9 cellular contexts compared by ENCODE assay signal in genomic region chr9:121059998-121060636, GRCh38. TPM values are rescaled to one million over a fixed set of nuclear protein-coding genes. Genes with fewer than 3 reads are reported as not detected.
DNase-seq lines count a peak whose midpoint lies in the region; ATAC-seq, FAIRE-seq and TF ChIP-seq lines count a peak whose summit lies in the region.
"Had no signal": no experiment of that assay in that cellular context is flagged by ENCODE, and none has a peak within 500 bp of the region (broad histone marks: within the 10 kb centered on the region; RNA-seq: fewer than 3 reads in every experiment).

No MANE protein-coding gene starts in this region.

- no peak for ATAC-seq in GM21526 (IDR thresholded peaks at IDR 0.05; ENCODE audit: low FRiP score, unreplicated experiment)

- no peak for TF ChIP-seq POLR2A in endothelial cell of umbilical vein (IDR thresholded peaks at IDR 0.05; ENCODE audit: low read depth, low read length)

- no peak overlapping the region for H3K9ac ChIP-seq in Loucy (ENCODE audit: low read depth, low read length, poor library complexity, severe bottlenecking)
- H3K9ac ChIP-seq in endothelial cell of umbilical vein (replicated peaks; ENCODE audit: extremely low read depth, insufficient read depth, low read length): no peak overlapping the region

- dilution Hi-C loops in endothelial cell of umbilical vein (cut with MboI; ENCODE audit: extremely low pct_ligation_motif_present, low sequenced_read_pairs): no loop called here

- no peaks in the 10 kb centered on the region for H3K9me3 ChIP-seq in Loucy (ENCODE audit: insufficient read depth, low read depth, low read length)
- H3K9me3 ChIP-seq in endothelial cell of umbilical vein (replicated peaks; ENCODE audit: control insufficient read depth, insufficient read depth, low read length): no peaks in the 10 kb centered on the region

- H3K4me3 ChIP-seq in Loucy (ENCODE audit: low read length, poor library complexity, severe bottlenecking) (no peak overlapping the region), endothelial cell of umbilical vein (replicated peaks in 1 of 3; ENCODE audit: insufficient read depth in 1 of 3, low read depth in 1 of 3, low read length in 3 of 3) (no peak overlapping the region)

- peak; percentile 35 for DNase-seq in activated naive CD4-positive, alpha-beta T cell treated with anti-CD3 and anti-CD28 coated beads, Interleukin-2, amount 10 ng/mL, durations not matched to agents 7 days and 5 days
- DNase-seq in activated naive CD4-positive, alpha-beta T cell treated with Interleukin-2 at 50 U/mL for 16 hours: no peak
- DNase-seq in SHP77 treated with DMSO at 0.1 percent for 48 hours (lab: John Stamatoyannopoulos, UW) (peak; percentile 13), endothelial cell of umbilical vein (ENCODE audit: low read depth, low spot score) (peak; percentile 80), myocyte (ENCODE audit: low read depth) (peak; percentile 69)
- DNase-seq in effector CD8-positive, alpha-beta T cell (lab: John Stamatoyannopoulos, UW): no peak

- H3K4me3 Mint-ChIP-seq in activated naive CD4-positive, alpha-beta T cell treated with anti-CD3 and anti-CD28 coated beads, Interleukin-2, amount 10 ng/mL, durations not matched to agents 7 days and 5 days: no peak overlapping the region
- H3K4me3 Mint-ChIP-seq: dendritic cell treated with granulocyte-macrophage colony-stimulating factor and Interleukin-4, amounts not matched to agents 40 ng/mL and 50 ng/mL, for 4 days had no signal

- TF ChIP-seq CTCF in Loucy (conservative IDR thresholded peaks at IDR 0.05; ENCODE audit: low read length) (peak; percentile 88), endothelial cell of umbilical vein (IDR thresholded peaks at IDR 0.05; ENCODE audit: extremely low read depth in 1 of 2, insufficient read depth in 1 of 2, low read depth in 1 of 2, low read length in 2 of 2) (peak; percentile 60 to 63)

- peak; percentile 77 for FAIRE-seq in endothelial cell of umbilical vein (lab: Jason Lieb, UNC)

- CTCF ChIA-PET in activated naive CD4-positive, alpha-beta T cell treated with anti-CD3 and anti-CD28 coated beads, Interleukin-2, amount 10 ng/mL, durations not matched to agents 7 days and 5 days (lab: Charles Lee): interaction anchor here (0.7 to 5.7 kb wide), 33 partner anchors 8 to 440 kb away, joined by 3 to 45 read pairs (median 4); partner anchors contain the start of genes C5, CNTRL and MEGF9
- CTCF ChIA-PET in endothelial cell of umbilical vein (lab: Charles Lee): interaction anchor here (0.6 to 9.1 kb wide), 54 partner anchors 9 to 449 kb away, joined by 3 to 305 read pairs (median 4); partner anchors contain the start of genes C5, CNTRL, FBXW2 and PHF19

- no peak overlapping the region for H2AFZ ChIP-seq in Loucy (ENCODE audit: low read length)
- peak overlapping the region; percentile 33 for H2AFZ ChIP-seq in endothelial cell of umbilical vein (ENCODE audit: low read depth, low read length)

- H3F3A ChIP-seq in Loucy (ENCODE audit: low read depth): 0 out of 2 replicates have a peak, but pooled peaks cover 3% of the 10 kb centered on the region

- H3K9me2 ChIP-seq in Loucy (replicated peaks; ENCODE audit: low read depth, low read length): no peaks in the 10 kb centered on the region

- H3K27ac Mint-ChIP-seq in activated naive CD4-positive, alpha-beta T cell treated with anti-CD3 and anti-CD28 coated beads, Interleukin-2, amount 10 ng/mL, durations not matched to agents 7 days and 5 days: no peak overlapping the region
- H3K27ac Mint-ChIP-seq: dendritic cell treated with granulocyte-macrophage colony-stimulating factor and Interleukin-4, amounts not matched to agents 40 ng/mL and 50 ng/mL, for 4 days had no signal

- intact Hi-C loops in endothelial cell of umbilical vein (cut with micrococcal nuclease): loop anchor here (1.0 to 5.0 kb wide), 4 partner anchors 75 to 438 kb away; no protein-coding TSS in a partner anchor

- no peaks in the 10 kb centered on the region for H3K9me1 ChIP-seq in endothelial cell of umbilical vein (replicated peaks; ENCODE audit: control insufficient read depth, extremely low read depth, insufficient read depth, low read length)

- H3K27me3 ChIP-seq in Loucy (ENCODE audit: insufficient read depth, low read length, poor library complexity, severe bottlenecking) (no peaks in the 10 kb centered on the region), endothelial cell of umbilical vein (ENCODE audit: control insufficient read depth in 2 of 2, insufficient read depth in 2 of 2, low read length in 2 of 2) (no peaks in the 10 kb centered on the region)

- H3K4me1 ChIP-seq in Loucy (ENCODE audit: insufficient read depth, low read length, poor library complexity, severe bottlenecking) (peaks cover 27% of the 10 kb centered on the region), endothelial cell of umbilical vein (ENCODE audit: control insufficient read depth, extremely low read depth, insufficient read depth, low read length) (peaks cover 27% of the 10 kb centered on the region)

- BruUV-seq in endothelial cell of umbilical vein (replicated peaks; lab: Mats Ljungman, UMichigan): no TSS peak

- POLR2A ChIA-PET in endothelial cell of umbilical vein (lab: Charles Lee): interaction anchor here (1.0 kb wide), 1 partner anchor 165 kb away, joined by 3 read pairs; no protein-coding TSS in a partner anchor

- H4K20me1 ChIP-seq in Loucy (ENCODE audit: insufficient read depth, low read length, poor library complexity, severe bottlenecking) (no peaks in the 10 kb centered on the region), endothelial cell of umbilical vein (replicated peaks; ENCODE audit: control insufficient read depth, extremely low read depth, insufficient read depth, low read length) (no peaks in the 10 kb centered on the region)

- no peaks in the 10 kb centered on the region for H3K36me3 ChIP-seq in Loucy (ENCODE audit: insufficient read depth, low read length)
- H3K36me3 ChIP-seq in endothelial cell of umbilical vein (ENCODE audit: control insufficient read depth in 2 of 2, extremely low read depth in 1 of 2, insufficient read depth in 2 of 2, low read length in 2 of 2): no peaks in the 10 kb centered on the region

- H3K27ac ChIP-seq in endothelial cell of umbilical vein (ENCODE audit: insufficient read depth, low read depth, low read length): no peak overlapping the region

- H3K4me1 Mint-ChIP-seq in activated naive CD4-positive, alpha-beta T cell treated with anti-CD3 and anti-CD28 coated beads, Interleukin-2, amount 10 ng/mL, durations not matched to agents 7 days and 5 days: peaks cover 13% of the 10 kb centered on the region

- no peaks in the 10 kb centered on the region for H3K9me3 Mint-ChIP-seq in activated naive CD4-positive, alpha-beta T cell treated with anti-CD3 and anti-CD28 coated beads, Interleukin-2, amount 10 ng/mL, durations not matched to agents 7 days and 5 days
- H3K9me3 Mint-ChIP-seq: dendritic cell treated with granulocyte-macrophage colony-stimulating factor and Interleukin-4, amounts not matched to agents 40 ng/mL and 50 ng/mL, for 4 days had no signal

- H3K4me2 ChIP-seq in Loucy (ENCODE audit: low read depth, low read length, poor library complexity, severe bottlenecking) (no peak overlapping the region), endothelial cell of umbilical vein (ENCODE audit: insufficient read depth, low read length) (no peak overlapping the region)

- H3K79me2 ChIP-seq in Loucy (ENCODE audit: insufficient read depth, low read length) (no peaks in the 10 kb centered on the region), endothelial cell of umbilical vein (ENCODE audit: control insufficient read depth, insufficient read depth, low read length) (no peaks in the 10 kb centered on the region)

- no peaks in the 10 kb centered on the region for H3K36me3 Mint-ChIP-seq in activated naive CD4-positive, alpha-beta T cell treated with anti-CD3 and anti-CD28 coated beads, Interleukin-2, amount 10 ng/mL, durations not matched to agents 7 days and 5 days

- no peaks in the 10 kb centered on the region for H3K27me3 Mint-ChIP-seq in activated naive CD4-positive, alpha-beta T cell treated with anti-CD3 and anti-CD28 coated beads, Interleukin-2, amount 10 ng/mL, durations not matched to agents 7 days and 5 days
- H3K27me3 Mint-ChIP-seq: dendritic cell treated with granulocyte-macrophage colony-stimulating factor and Interleukin-4, amounts not matched to agents 40 ng/mL and 50 ng/mL, for 4 days had no signal

TF ChIP-seq in endothelial cell of umbilical vein, 7 proteins besides CTCF, POLR2A, EP300 and RAD21:
- TF ChIP-seq GATA2 (IDR thresholded peaks at IDR 0.05; ENCODE audit: insufficient read depth, insufficient read length, low read depth, low read length) (no peak), JUN (IDR thresholded peaks at IDR 0.05; ENCODE audit: borderline replicate concordance, insufficient read depth, insufficient read length, low read depth) (no peak), EZH2 (IDR thresholded peaks at IDR 0.05; ENCODE audit: borderline replicate concordance, low read depth, low read length, severe bottlenecking) (no peak)
- TF ChIP-seq, protein P1, sequence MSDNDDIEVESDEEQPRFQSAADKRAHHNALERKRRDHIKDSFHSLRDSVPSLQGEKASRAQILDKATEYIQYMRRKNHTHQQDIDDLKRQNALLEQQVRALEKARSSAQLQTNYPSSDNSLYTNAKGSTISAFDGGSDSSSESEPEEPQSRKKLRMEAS (IDR thresholded peaks at IDR 0.05; ENCODE audit: insufficient read depth, insufficient read length): no peak

RNA-seq across cellular contexts. Expression of gene C5, which starts 10.0 kb away (rescaled TPM):
- total RNA-seq in endothelial cell of umbilical vein (1.6 and 1.8 TPM in 2 replicates), myocyte (0.45 and 0.94 TPM in 2 replicates)
- polyA plus RNA-seq in endothelial cell of umbilical vein: 0.79 and 1.0 TPM in 2 replicates
- polyA plus RNA-seq in endothelial cell of umbilical vein (2011; cell fraction: cytosol; rRNA removed): 0.44 and 0.69 TPM in 2 replicates
- 4.2 and 4.8 TPM in 2 replicates for polyA plus RNA-seq in endothelial cell of umbilical vein (2011; cell fraction: nucleus; rRNA removed)
- polyA plus RNA-seq in endothelial cell of umbilical vein (2012): 1.4 and 2.3 TPM in 2 replicates
- 0.61 and 0.66 TPM in 2 replicates for polyA minus RNA-seq in endothelial cell of umbilical vein
- 1.0 TPM for polyA minus RNA-seq in endothelial cell of umbilical vein (2011; cell fraction: cytosol; rRNA and poly(A)+ RNA removed)
- 3.0 and 3.6 TPM in 2 replicates for polyA minus RNA-seq in endothelial cell of umbilical vein (2011; cell fraction: nucleus; rRNA and poly(A)+ RNA removed)
- polyA plus RNA-seq in myocyte (2012): 0.30 TPM

RNA-seq across cellular contexts. Expression of gene CNTRL, which starts 14.6 kb away (rescaled TPM):
- 21.8 and 22.0 TPM in 2 replicates for total RNA-seq in endothelial cell of umbilical vein
- polyA plus RNA-seq in endothelial cell of umbilical vein: 5.4 and 6.1 TPM in 2 replicates
- 7.6 and 7.9 TPM in 2 replicates for polyA plus RNA-seq in endothelial cell of umbilical vein (2011; cell fraction: cytosol; rRNA removed)
- polyA plus RNA-seq in endothelial cell of umbilical vein (2011; cell fraction: nucleus; rRNA removed): 25.3 and 32.7 TPM in 2 replicates
- 10.2 and 12.3 TPM in 2 replicates for polyA plus RNA-seq in endothelial cell of umbilical vein (2012)
- polyA minus RNA-seq in endothelial cell of umbilical vein: 14.7 and 15.1 TPM in 2 replicates
- 5.2 TPM for polyA minus RNA-seq in endothelial cell of umbilical vein (2011; cell fraction: cytosol; rRNA and poly(A)+ RNA removed)
- polyA minus RNA-seq in endothelial cell of umbilical vein (2011; cell fraction: nucleus; rRNA and poly(A)+ RNA removed): 19.7 and 24.5 TPM in 2 replicates
- 3.5 and 8.4 TPM in 2 replicates for total RNA-seq in myocyte
- polyA plus RNA-seq in myocyte (2012): 1.5 TPM

Comparison
In these comparisons a context has a peak if more than half of its experiments do, and no peak if none do; other contexts are left out.
1. DNase-seq: peak in activated naive CD4-positive, alpha-beta T cell treated with anti-CD3 and anti-CD28 coated beads, Interleukin-2, amount 10 ng/mL, durations not matched to agents 7 days and 5 days (single experiment), SHP77 treated with DMSO at 0.1 percent for 48 hours (single experiment), endothelial cell of umbilical vein (single experiment) and myocyte (single experiment); none in activated naive CD4-positive, alpha-beta T cell treated with Interleukin-2 at 50 U/mL for 16 hours (single experiment) and effector CD8-positive, alpha-beta T cell (single experiment).